23 cellular contexts compared by ENCODE assay signal in genomic region chr13:109773786-109774185, GRCh38.
"Had no signal": no experiment of that assay in that cellular context is flagged by ENCODE, and none has a peak within 500 bp of the region (broad histone marks: within the 10 kb centered on the region; RNA-seq: fewer than 3 reads in every experiment).

No MANE protein-coding gene starts in this region.

- ATAC-seq: body of pancreas; heart right ventricle; left lung; natural killer cell treated with Interleukin-12 subunit alpha and Interleukin-12 subunit beta and Interleukin-15 and Interleukin-18, amount 100 ng/mL, for 72 hours; WTC11 had no signal

- H3K4me3 Mint-ChIP-seq: activated CD4-positive, alpha-beta memory T cell treated with anti-CD3 and anti-CD28 coated beads for 36 hours; activated CD4-positive, alpha-beta T cell treated with anti-CD3 and anti-CD28 coated beads for 36 hours; activated naive CD4-positive, alpha-beta T cell treated with anti-CD3 and anti-CD28 coated beads, Interleukin-2, amount 10 ng/mL, durations not matched to agents 7 days and 5 days; mesothelial cell of epicardium; natural killer cell treated with Interleukin-12 subunit alpha and Interleukin-12 subunit beta and Interleukin-15 and Interleukin-18, amount 100 ng/mL, for 72 hours; T-helper 2 cell treated with Interferon-gamma antibody and Interleukin-4, amounts not matched to agents 5 μg/mL and 100 μg/mL, for 36 hours; WTC11 had no signal

- H3K27me3 Mint-ChIP-seq: activated CD4-positive, alpha-beta memory T cell treated with anti-CD3 and anti-CD28 coated beads for 36 hours; activated CD4-positive, alpha-beta T cell treated with anti-CD3 and anti-CD28 coated beads for 36 hours; activated naive CD4-positive, alpha-beta T cell treated with anti-CD3 and anti-CD28 coated beads, Interleukin-2, amount 10 ng/mL, durations not matched to agents 7 days and 5 days; natural killer cell treated with Interleukin-12 subunit alpha and Interleukin-12 subunit beta and Interleukin-15 and Interleukin-18, amount 100 ng/mL, for 72 hours had no signal

- H3K9me3 ChIP-seq: body of pancreas, esophagus muscularis mucosa, heart right ventricle, left lung, right lobe of liver, tibial artery had no signal

- H3K4me3 ChIP-seq: body of pancreas, esophagus muscularis mucosa, heart right ventricle, left lung, right lobe of liver, smooth muscle cell, tibial artery had no signal

- H3K9me3 Mint-ChIP-seq: activated CD4-positive, alpha-beta memory T cell treated with anti-CD3 and anti-CD28 coated beads for 36 hours; activated naive CD4-positive, alpha-beta T cell treated with anti-CD3 and anti-CD28 coated beads, Interleukin-2, amount 10 ng/mL, durations not matched to agents 7 days and 5 days; mesothelial cell of epicardium; natural killer cell treated with Interleukin-12 subunit alpha and Interleukin-12 subunit beta and Interleukin-15 and Interleukin-18, amount 100 ng/mL, for 72 hours; T-helper 2 cell treated with Interferon-gamma antibody and Interleukin-4, amounts not matched to agents 5 μg/mL and 100 μg/mL, for 36 hours; WTC11 had no signal

- H3K27me3 ChIP-seq: body of pancreas, esophagus muscularis mucosa, heart right ventricle, left lung, right lobe of liver, tibial artery had no signal

- DNase-seq: activated effector memory CD4-positive, alpha-beta T cell treated with Interleukin-2 at 50 U/mL for 16 hours; activated naive CD4-positive, alpha-beta T cell treated with anti-CD3 and anti-CD28 coated beads, Interleukin-2, amount 10 ng/mL, durations not matched to agents 7 days and 5 days; activated T-cell treated with anti-CD3 and anti-CD28 coated beads for 4 hours; amygdala; body of pancreas; dermis blood vessel endothelial cell; effector memory CD4-positive, alpha-beta T cell; heart right ventricle; left lung; right lobe of liver; stimulated activated CD4-positive, alpha-beta T cell treated with anti-CD3 and anti-CD28 coated beads, Interleukin-4, amount 100 ng/mL, for 1 hour; substantia nigra; SW 1271; tibial artery had no signal

- H3K27ac Mint-ChIP-seq: activated CD4-positive, alpha-beta memory T cell treated with anti-CD3 and anti-CD28 coated beads for 36 hours; activated CD4-positive, alpha-beta T cell treated with anti-CD3 and anti-CD28 coated beads for 36 hours; activated naive CD4-positive, alpha-beta T cell treated with anti-CD3 and anti-CD28 coated beads, Interleukin-2, amount 10 ng/mL, durations not matched to agents 7 days and 5 days; mesothelial cell of epicardium; natural killer cell treated with Interleukin-12 subunit alpha and Interleukin-12 subunit beta and Interleukin-15 and Interleukin-18, amount 100 ng/mL, for 72 hours; T-helper 2 cell treated with Interferon-gamma antibody and Interleukin-4, amounts not matched to agents 5 μg/mL and 100 μg/mL, for 36 hours; WTC11 had no signal

- H3K36me3 Mint-ChIP-seq: activated CD4-positive, alpha-beta memory T cell treated with anti-CD3 and anti-CD28 coated beads for 36 hours; natural killer cell treated with Interleukin-12 subunit alpha and Interleukin-12 subunit beta and Interleukin-15 and Interleukin-18, amount 100 ng/mL, for 72 hours had no signal

- H3K27ac ChIP-seq: body of pancreas, esophagus muscularis mucosa, heart right ventricle, left lung, parathyroid adenoma, right lobe of liver, tibial artery had no signal
